In genomic region chr3:114449271-114450007, GRCh38 we compare ENCODE assay signal across 11 cellular contexts.
A peak's percentile ranks its signal among the peaks of the same experiment; 100 is the strongest.
DNase-seq lines count a peak whose midpoint lies in the region; ATAC-seq, FAIRE-seq and TF ChIP-seq lines count a peak whose summit lies in the region.
"Had no signal": no experiment of that assay in that cellular context is flagged by ENCODE, and none has a peak within 500 bp of the region (broad histone marks: within the 10 kb centered on the region; RNA-seq: fewer than 3 reads in every experiment).

No MANE protein-coding gene starts in this region.

- FAIRE-seq in bronchial epithelial cell (lab: Jason Lieb, UNC) = no peak
- FAIRE-seq in small intestine (lab: Jason Lieb, UNC) = no peak

- no peaks in the 10 kb centered on the region for H3K36me3 ChIP-seq in bronchial epithelial cell (ENCODE audit: control insufficient read depth, insufficient read depth, low read length)
- H3K36me3 ChIP-seq in thymus (ENCODE audit: control insufficient read depth, insufficient read depth) = no peaks in the 10 kb centered on the region
- no peaks in the 10 kb centered on the region for H3K36me3 ChIP-seq in small intestine (ENCODE audit: control insufficient read depth in 2 of 2, insufficient read depth in 2 of 2, low read length in 2 of 2)
- H3K36me3 ChIP-seq: neutrophil had no signal

- no peaks in the 10 kb centered on the region for H3K4me1 ChIP-seq in thymus (ENCODE audit: control insufficient read depth, insufficient read depth, low read length)
- peaks cover 0 to 4% of the 10 kb centered on the region in 2 donors for H3K4me1 ChIP-seq in small intestine (ENCODE audit: control insufficient read depth in 2 of 2, insufficient read depth in 1 of 2, low read depth in 1 of 2, low read length in 1 of 2)

- H3K9me3 ChIP-seq in thymus (ENCODE audit: control insufficient read depth) (no peaks in the 10 kb centered on the region), small intestine (ENCODE audit: control insufficient read depth, low read depth) (no peaks in the 10 kb centered on the region)
- H3K9me3 ChIP-seq: neutrophil, SK-N-SH had no signal

- H3K27ac ChIP-seq in thymus (ENCODE audit: low read depth) = peak overlapping the region; percentile 52
- no peak overlapping the region for H3K27ac ChIP-seq in small intestine (ENCODE audit: low read depth in 1 of 2, low read length in 1 of 2)
- H3K27ac ChIP-seq: neutrophil had no signal

- ATAC-seq in HG03565 (IDR thresholded peaks at IDR 0.05; ENCODE audit: unreplicated experiment) = peak; percentile 37

- peaks cover 3% of the 10 kb centered on the region for H3K27me3 ChIP-seq in bronchial epithelial cell (ENCODE audit: control insufficient read depth, insufficient read depth, low read length)
- no peaks in the 10 kb centered on the region for H3K27me3 ChIP-seq in thymus (ENCODE audit: control insufficient read depth, insufficient read depth)
- no peaks in the 10 kb centered on the region for H3K27me3 ChIP-seq in small intestine (ENCODE audit: control insufficient read depth in 2 of 2, insufficient read depth in 2 of 2, low read length in 2 of 2)

- TF ChIP-seq CTCF in bronchial epithelial cell (IDR thresholded peaks at IDR 0.05; ENCODE audit: insufficient read depth, low read length, severe bottlenecking) = no peak

- WGBS in thymus = 96% methylated on average over 9 of the region's 9 CpGs
- WGBS in small intestine, 3 donors = 88 to 93% (median 90%) methylated on average over 9 of the region's 9 CpGs

- H3K4me3 ChIP-seq in bronchial epithelial cell (ENCODE audit: low read depth, low read length) = no peak overlapping the region
- no peak overlapping the region for H3K4me3 ChIP-seq in thymus (ENCODE audit: low read length)
- H3K4me3 ChIP-seq in small intestine (ENCODE audit: low read depth in 1 of 2, low read length in 2 of 2) = no peak overlapping the region

- DNase-seq in NCI-H2107 treated with DMSO at 0.1 percent for 48 hours (lab: John Stamatoyannopoulos, UW; ENCODE audit: unreplicated experiment) = peak; percentile 71
- DNase-seq in NCI-H2107 (lab: John Stamatoyannopoulos, UW) = no peak
- DNase-seq in bronchial epithelial cell (ENCODE audit: low read depth) = peak; percentile 70
- no peak for DNase-seq in small intestine
- no peak for DNase-seq in NCI-H446 (lab: John Stamatoyannopoulos, UW)
- DNase-seq in SW480 (ENCODE audit: low spot score) = no peak
- DNase-seq: activated naive CD4-positive, alpha-beta T cell; SK-N-SH had no signal

Comparison
In these comparisons a context has a peak if more than half of its experiments do, and no peak if none do; other contexts are left out.
1. DNase-seq: peak in NCI-H2107 treated with DMSO at 0.1 percent for 48 hours (single experiment) and bronchial epithelial cell (single experiment); none in NCI-H2107 (single experiment), small intestine (single experiment), NCI-H446 (0 of 2) and SW480 (single experiment).